In the genomic region with DNA sequence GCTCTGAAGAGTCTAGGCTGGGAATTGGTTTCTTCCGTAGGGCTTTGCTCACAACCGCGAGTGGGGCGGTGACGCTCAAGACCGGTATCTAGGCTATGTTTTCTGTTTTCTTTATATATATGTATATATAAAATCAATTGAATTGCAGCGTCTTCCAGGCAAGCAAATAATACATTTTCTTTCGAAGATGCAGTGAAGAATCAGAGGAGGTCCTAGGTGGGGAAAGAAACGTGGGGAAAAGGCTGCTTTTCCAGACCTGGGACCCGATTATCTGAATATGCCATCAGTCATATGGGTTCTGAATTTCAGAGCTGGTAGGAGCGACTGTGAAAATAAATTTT, we compare ENCODE assay signal across 9 cellular contexts. TPM values are rescaled to one million over a fixed set of nuclear protein-coding genes. Genes with fewer than 3 reads are reported as not detected.
DNase-seq lines count a peak whose midpoint lies in the region; ATAC-seq and TF ChIP-seq lines count a peak whose summit lies in the region.
"Had no signal": no experiment of that assay in that cellular context is flagged by ENCODE, and none has a peak within 500 bp of the region (broad histone marks: within the 10 kb centered on the region; RNA-seq: fewer than 3 reads in every experiment).

No MANE protein-coding gene starts in this region.

- no peak for TF ChIP-seq CTCF in cardiac muscle cell (IDR thresholded peaks at IDR 0.05; ENCODE audit: low read depth, low read length)
- TF ChIP-seq CTCF in MCF 10A (IDR thresholded peaks at IDR 0.05; ENCODE audit: unreplicated experiment), result no peak
- no peak for TF ChIP-seq CTCF in lung (IDR thresholded peaks at IDR 0.05; ENCODE audit: control extremely low read depth, extremely low read depth)
- no peak for TF ChIP-seq CTCF in transverse colon (IDR thresholded peaks at IDR 0.05)

- intact Hi-C loops in Right ventricle myocardium superior (cut with DNase I), result no loop called here
- intact Hi-C loops in MCF 10A (cut with micrococcal nuclease), result loop anchor here (5.0 kb wide), 2 partner anchors 36 to 194 kb away; no protein-coding TSS in a partner anchor
- intact Hi-C loops in transverse colon (cut with DNase I; ENCODE audit: low total_unique reads), result no loop called here

- no peaks in the 10 kb centered on the region for H3K36me3 Mint-ChIP-seq in MCF 10A (ENCODE audit: insufficient read depth, unreplicated experiment)
- H3K36me3 Mint-ChIP-seq: stimulated activated memory B cell treated with anti-CD40 and anti-IgM and Interleukin-4, amounts not matched to agents 10 μg/mL and 1 μg/mL and 100 μg/mL, for 72 hours had no signal

- no peaks in the 10 kb centered on the region for H3K9me3 Mint-ChIP-seq in MCF 10A (ENCODE audit: unreplicated experiment)
- H3K9me3 Mint-ChIP-seq: stimulated activated memory B cell treated with anti-CD40 and anti-IgM and Interleukin-4, amounts not matched to agents 10 μg/mL and 1 μg/mL and 100 μg/mL, for 72 hours had no signal

- H3K27me3 ChIP-seq in cardiac muscle cell (peaks cover 54% of the 10 kb centered on the region), lung (ENCODE audit: control insufficient read depth, insufficient read depth) (no peaks in the 10 kb centered on the region), transverse colon (no peaks in the 10 kb centered on the region)

- no peak for TF ChIP-seq POLR2A in transverse colon (IDR thresholded peaks at IDR 0.05)

- peaks cover 6% of the 10 kb centered on the region for H3K4me1 Mint-ChIP-seq in MCF 10A (ENCODE audit: insufficient read depth, unreplicated experiment)

- H3K4me3 ChIP-seq in cardiac muscle cell, result peak overlapping the region; percentile 48
- H3K4me3 ChIP-seq in lung, result peak overlapping the region; percentile 33
- H3K4me3 ChIP-seq in transverse colon, result peak overlapping the region in 3 of 4 donors; percentile 56 to 80 (median 63)

- 7% methylated on average over 11 of the region's 11 CpGs for WGBS in lung, 2 donors
- WGBS in transverse colon (ENCODE audit: low coverage in 1 of 2), 2 donors, result 10 to 12% methylated on average over 11 of the region's 11 CpGs

- CTCF ChIA-PET in MCF 10A (lab: Yijun Ruan, JAX), result interaction anchor here (0.6 to 3.3 kb wide), 7 partner anchors 9 to 767 kb away, joined by 3 to 11 read pairs (median 3); no protein-coding TSS in a partner anchor

- H3K4me3 Mint-ChIP-seq in MCF 10A (ENCODE audit: unreplicated experiment), result peak overlapping the region; percentile 75

- no peak overlapping the region for H3K27ac Mint-ChIP-seq in MCF 10A (ENCODE audit: low read depth, unreplicated experiment)
- H3K27ac Mint-ChIP-seq: stimulated activated memory B cell treated with anti-CD40 and anti-IgM and Interleukin-4, amounts not matched to agents 10 μg/mL and 1 μg/mL and 100 μg/mL, for 72 hours had no signal

- H3K4me1 ChIP-seq in cardiac muscle cell (ENCODE audit: low read depth) (peaks cover 8% of the 10 kb centered on the region), lung (ENCODE audit: control insufficient read depth in 2 of 2, insufficient read depth in 2 of 2, low read length in 2 of 2) (peaks cover 0 to 7% of the 10 kb centered on the region in 2 donors), transverse colon (peaks cover 0 to 27% (median 4%) of the 10 kb centered on the region in 4 donors)

- no peak overlapping the region for H3K27ac ChIP-seq in cardiac muscle cell
- peak overlapping the region in 1 of 2 donors; percentile 40 for H3K27ac ChIP-seq in lung (ENCODE audit: low read depth in 1 of 2, low read length in 1 of 2)
- H3K27ac ChIP-seq in transverse colon, result peak overlapping the region; percentile 84 to 87 (median 86)

- POLR2A ChIA-PET in MCF 10A (lab: Yijun Ruan, JAX), result no interaction called here

- H3K9me3 ChIP-seq in cardiac muscle cell (ENCODE audit: low read depth) (no peaks in the 10 kb centered on the region), lung (ENCODE audit: control insufficient read depth in 2 of 2, insufficient read depth in 1 of 2, low read length in 1 of 2) (no peaks in the 10 kb centered on the region), transverse colon (no peaks in the 10 kb centered on the region)

- no peak for DNase-seq in cardiac muscle cell (ENCODE audit: low read depth in 1 of 2, low spot score in 1 of 2)
- DNase-seq in Right ventricle myocardium superior, result no peak
- DNase-seq in MCF 10A (ENCODE audit: unreplicated experiment), result no peak
- no peak for DNase-seq in lung (ENCODE audit: low spot score)
- no peak for DNase-seq in transverse colon
- no peak for DNase-seq in NK-92 (lab: John Stamatoyannopoulos, UW; ENCODE audit: unreplicated experiment)
- no peak for DNase-seq in NOMO-1 (lab: John Stamatoyannopoulos, UW; ENCODE audit: unreplicated experiment in 2 of 2)

- no TSS peak for BruUV-seq in MCF 10A (replicated peaks; lab: Mats Ljungman, UMichigan)

- in situ Hi-C loops in transverse colon (cut with MboI; ENCODE audit: low pct_ligation_motif_present in 1 of 4, low pct_unique_long_range_greater_than_20kb in 1 of 4, low sequenced_read_pairs in 3 of 4), result no loop called here

- H3K36me3 ChIP-seq in cardiac muscle cell, result no peaks in the 10 kb centered on the region
- H3K36me3 ChIP-seq in lung (ENCODE audit: control insufficient read depth in 2 of 2, insufficient read depth in 2 of 2, low read length in 2 of 2), result no peaks in the 10 kb centered on the region
- H3K36me3 ChIP-seq in transverse colon, result no peaks in the 10 kb centered on the region

- no peak for ATAC-seq in Right ventricle myocardium superior (ENCODE audit: poor library complexity)
- no peak for ATAC-seq in lung (ENCODE audit: insufficient read depth, low FRiP score)
- no peak for ATAC-seq in GM21423 (IDR thresholded peaks at IDR 0.05; ENCODE audit: unreplicated experiment)

- TF ChIP-seq EP300 in transverse colon (IDR thresholded peaks at IDR 0.05; ENCODE audit: low read depth), result no peak

- H3K27me3 Mint-ChIP-seq in MCF 10A (ENCODE audit: insufficient read depth, unreplicated experiment), result peaks cover 66% of the 10 kb centered on the region

RNA-seq across cellular contexts. Expression of a gene that starts 0.7 kb away (rescaled TPM):
- total RNA-seq in cardiac muscle cell (1.4 and 2.4 TPM in 2 replicates), Right ventricle myocardium superior (2.2 TPM), MCF 10A (2022) (1.3 and 1.9 TPM in 2 replicates), lung (10 to 100 TPM; 11.8 to 46.4 TPM), transverse colon (10 to 100 TPM; 13.1 to 35.8 (median 24.5) TPM)
- polyA plus RNA-seq in cardiac muscle cell (1.4 and 2.7 TPM in 2 replicates), lung (1 to 10 TPM; 1.5 to 2.6 TPM)
